In the genomic region with DNA sequence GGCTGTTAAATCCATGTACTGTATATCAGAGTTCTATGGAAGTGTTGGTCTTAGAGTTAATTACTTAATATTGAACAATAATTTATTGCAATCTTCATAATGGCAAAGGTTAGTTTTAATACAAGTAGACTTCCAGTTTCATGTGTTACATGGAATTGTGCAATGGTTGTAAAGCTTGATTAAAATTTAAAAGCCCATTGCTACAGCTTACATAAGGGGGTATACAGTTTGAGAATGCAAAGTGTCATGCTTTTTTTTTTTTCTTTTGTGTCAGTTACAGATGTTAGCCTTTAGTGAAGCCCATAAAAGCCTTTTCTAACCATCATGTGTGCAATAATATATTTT, we compare ENCODE assay signal across 23 cellular contexts. TPM values are rescaled to one million over a fixed set of nuclear protein-coding genes. Genes with fewer than 3 reads are reported as not detected.
A peak's percentile ranks its signal among the peaks of the same experiment; 100 is the strongest.
DNase-seq lines count a peak whose midpoint lies in the region; ATAC-seq and TF ChIP-seq lines count a peak whose summit lies in the region.
"Had no signal": no experiment of that assay in that cellular context is flagged by ENCODE, and none has a peak within 500 bp of the region (broad histone marks: within the 10 kb centered on the region; RNA-seq: fewer than 3 reads in every experiment).

No MANE protein-coding gene starts in this region.

- H3K27ac ChIP-seq in osteoblast (ENCODE audit: low read depth, low read length) (no peak overlapping the region), upper lobe of right lung (peak overlapping the region; percentile 32), dorsolateral prefrontal cortex (no peak overlapping the region)
- H3K27ac ChIP-seq: A549; BLaER1 treated with 17β-estradiol and CSF1 and Interleukin-3, amounts not matched to agents 10 nM and 100 nM had no signal

- no peaks in the 10 kb centered on the region for H4K20me1 ChIP-seq in osteoblast (ENCODE audit: insufficient read depth, low read length)
- H4K20me1 ChIP-seq: BLaER1 treated with 17β-estradiol and CSF1 and Interleukin-3, amounts not matched to agents 10 nM and 100 nM had no signal

- H3K9me3 ChIP-seq in T-helper 17 cell (ENCODE audit: control insufficient read depth, low read length, poor library complexity, severe bottlenecking), result no peaks in the 10 kb centered on the region
- H3K9me3 ChIP-seq in adipocyte (ENCODE audit: control insufficient read depth, low read length), result no peaks in the 10 kb centered on the region
- H3K9me3 ChIP-seq in osteoblast (ENCODE audit: low read depth, low read length), result no peaks in the 10 kb centered on the region
- H3K9me3 ChIP-seq in upper lobe of right lung, result no peaks in the 10 kb centered on the region
- H3K9me3 ChIP-seq: A549, BE2C had no signal

- peaks cover 28% of the 10 kb centered on the region for H3K36me3 ChIP-seq in adipocyte (ENCODE audit: control insufficient read depth, insufficient read depth, low read length, severe bottlenecking)
- peaks cover 4% of the 10 kb centered on the region for H3K36me3 ChIP-seq in osteoblast (ENCODE audit: insufficient read depth, low read length)
- peaks cover 33% of the 10 kb centered on the region for H3K36me3 ChIP-seq in upper lobe of right lung
- H3K36me3 ChIP-seq: BE2C had no signal

- H3K9ac ChIP-seq in adipocyte (ENCODE audit: low read length), result no peak overlapping the region
- H3K9ac ChIP-seq: BLaER1 treated with 17β-estradiol and CSF1 and Interleukin-3, amounts not matched to agents 10 nM and 100 nM; GM23248 had no signal

- ATAC-seq in T-helper 17 cell, result no peak
- no peak for ATAC-seq in upper lobe of right lung
- ATAC-seq: A549, GM12878 had no signal

- H3K79me2 ChIP-seq in osteoblast (ENCODE audit: insufficient read depth, low read length), result peaks cover 3% of the 10 kb centered on the region

- TF ChIP-seq CTCF in osteoblast (IDR thresholded peaks at IDR 0.05; ENCODE audit: extremely low read depth, low read depth, low read length), result no peak
- no peak for TF ChIP-seq CTCF in upper lobe of right lung (IDR thresholded peaks at IDR 0.05)
- TF ChIP-seq CTCF in dorsolateral prefrontal cortex (IDR thresholded peaks at IDR 0.05 in 54 of 56, conservative IDR thresholded peaks at IDR 0.05 in 2 of 56; ENCODE audit: low read depth in 1 of 56, partially characterized antibody in 56 of 56), result no peak

- H3K4me1 Mint-ChIP-seq in T-helper 17 cell, result peaks cover 27% of the 10 kb centered on the region

- no peak overlapping the region for H3K4me3 Mint-ChIP-seq in T-helper 17 cell
- H3K4me3 Mint-ChIP-seq: CD14-positive monocyte; CD4-positive, alpha-beta T cell; CD8-positive, alpha-beta memory T cell had no signal

- intact Hi-C loops in upper lobe of right lung (cut with DNase I), result no loop called here
- intact Hi-C loops in dorsolateral prefrontal cortex (cut with DNase I), result no loop called here

- H3K27ac Mint-ChIP-seq in T-helper 17 cell, result peak overlapping the region; percentile 56
- H3K27ac Mint-ChIP-seq: CD4-positive, alpha-beta T cell had no signal

- H3K4me3 ChIP-seq in adipocyte (ENCODE audit: low read length) (peak overlapping the region; percentile 53), osteoblast (ENCODE audit: insufficient read depth, low read length) (no peak overlapping the region), upper lobe of right lung (no peak overlapping the region), dorsolateral prefrontal cortex (no peak overlapping the region)
- H3K4me3 ChIP-seq: A549; BLaER1 treated with 17β-estradiol and CSF1 and Interleukin-3, amounts not matched to agents 10 nM and 100 nM; GM12878; GM23248 had no signal

- H2AFZ ChIP-seq in osteoblast (ENCODE audit: low read length), result no peak overlapping the region

- H3K27me3 ChIP-seq in adipocyte (replicated peaks; ENCODE audit: control insufficient read depth, insufficient read depth, low read length) (no peaks in the 10 kb centered on the region), osteoblast (ENCODE audit: insufficient read depth, low read length) (no peaks in the 10 kb centered on the region), upper lobe of right lung (no peaks in the 10 kb centered on the region), dorsolateral prefrontal cortex (no peaks in the 10 kb centered on the region)
- H3K27me3 ChIP-seq: BE2C; BLaER1 treated with 17β-estradiol and CSF1 and Interleukin-3, amounts not matched to agents 10 nM and 100 nM had no signal

- DNase-seq in T-helper 17 cell, result no peak
- no peak for DNase-seq in adipocyte (ENCODE audit: low read depth)
- DNase-seq in osteoblast (ENCODE audit: insufficient read length, low spot score, missing footprints), result peak; percentile 19
- no peak for DNase-seq in upper lobe of right lung
- no peak for DNase-seq in NAMALWA (ENCODE audit: low spot score)
- DNase-seq in stimulated activated naive CD4-positive, alpha-beta T cell treated with Interleukin-2 at 50 U/mL for 16 hours (lab: John Stamatoyannopoulos, UW), result no peak
- DNase-seq in dorsolateral prefrontal cortex, result no peak
- DNase-seq: 8988T; ACHN; AML-193; BE2C; CD4-positive, alpha-beta T cell; CD8-positive, alpha-beta memory T cell; DMS 273 treated with DMSO at 0.1 percent for 48 hours; DMS79; EL; GDM1; H7 had no signal

- H3K36me3 Mint-ChIP-seq in T-helper 17 cell (ENCODE audit: low read depth), result peaks cover 2% of the 10 kb centered on the region

- no peaks in the 10 kb centered on the region for H3K27me3 Mint-ChIP-seq in T-helper 17 cell
- H3K27me3 Mint-ChIP-seq: CD4-positive, alpha-beta T cell; CD8-positive, alpha-beta memory T cell had no signal

- H3K4me1 ChIP-seq in adipocyte (ENCODE audit: control insufficient read depth, insufficient read depth, low read length), result peaks cover 24% of the 10 kb centered on the region
- no peaks in the 10 kb centered on the region for H3K4me1 ChIP-seq in osteoblast (ENCODE audit: insufficient read depth, low read length)
- peaks cover 16% of the 10 kb centered on the region for H3K4me1 ChIP-seq in upper lobe of right lung
- H3K4me1 ChIP-seq: BE2C had no signal

- no peak overlapping the region for H3K4me2 ChIP-seq in osteoblast (ENCODE audit: insufficient read depth, low read length)
- H3K4me2 ChIP-seq: A549 had no signal

RNA-seq across cellular contexts. Expression of gene CNOT10, which starts 22.0 kb away (rescaled TPM):
- total RNA-seq in T-helper 17 cell (10 to 100 TPM; 41.2 to 41.7 TPM), osteoblast (34.5 and 36.9 TPM in 2 replicates), upper lobe of right lung (30.1 TPM), dorsolateral prefrontal cortex (10 to 100 TPM; 22.8 to 54.2 (median 35.4) TPM)
